In the genomic region with DNA sequence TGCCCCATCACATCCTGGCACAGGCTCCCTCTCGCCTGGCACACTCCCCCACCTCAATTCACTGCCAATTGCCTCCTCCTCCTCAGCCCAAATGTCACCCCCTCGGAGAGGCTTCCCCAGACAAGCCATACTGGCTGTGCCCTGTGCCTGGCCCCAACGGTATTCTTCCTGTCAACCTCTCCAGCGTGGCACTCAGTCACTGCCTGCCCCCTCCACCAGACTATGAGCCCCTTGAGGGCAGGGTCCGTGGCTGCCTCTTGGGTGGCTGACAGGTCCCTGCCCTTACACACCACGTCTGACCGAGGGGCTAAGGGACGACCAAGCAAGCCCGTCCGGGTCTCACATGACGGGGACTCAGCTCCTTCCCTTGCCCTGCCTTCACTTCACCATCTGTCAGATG, we compare ENCODE assay signal across 9 cellular contexts.
DNase-seq lines count a peak whose midpoint lies in the region; ATAC-seq and TF ChIP-seq lines count a peak whose summit lies in the region.
"Had no signal": no experiment of that assay in that cellular context is flagged by ENCODE, and none has a peak within 500 bp of the region (broad histone marks: within the 10 kb centered on the region; RNA-seq: fewer than 3 reads in every experiment).

No MANE protein-coding gene starts in this region.

- no peaks in the 10 kb centered on the region for H3K27me3 Mint-ChIP-seq in Calu3 (ENCODE audit: unreplicated experiment)

- H3K36me3 ChIP-seq in esophagus muscularis mucosa: peaks cover 0 to under 1% (median 0%) of the 10 kb centered on the region in 4 donors
- H3K36me3 ChIP-seq in osteoblast (ENCODE audit: insufficient read depth, low read length): peaks cover 4% of the 10 kb centered on the region
- H3K36me3 ChIP-seq in urinary bladder (ENCODE audit: insufficient read depth): no peaks in the 10 kb centered on the region

- in situ Hi-C loops in GM13977 (cut with MboI; ENCODE audit: low pct_unique_long_range_greater_than_20kb, low sequenced_read_pairs, unreplicated experiment): no loop called here

- TF ChIP-seq CTCF in esophagus muscularis mucosa (IDR thresholded peaks at IDR 0.05) (no peak), osteoblast (IDR thresholded peaks at IDR 0.05; ENCODE audit: extremely low read depth, low read depth, low read length) (no peak), GM13977 (IDR thresholded peaks at IDR 0.05; ENCODE audit: extremely low read depth, insufficient read depth, missing control alignments) (no peak), Calu3 (IDR thresholded peaks at IDR 0.05; ENCODE audit: unreplicated experiment) (no peak)

- ATAC-seq in Right ventricle myocardium inferior (no peak), Right ventricle myocardium superior (ENCODE audit: poor library complexity) (no peak)

- H3K27ac ChIP-seq in esophagus muscularis mucosa (replicated peaks in 1 of 4) (peak overlapping the region; percentile 90 to 97 (median 95)), osteoblast (ENCODE audit: low read depth, low read length) (peak overlapping the region; percentile 81), urinary bladder (ENCODE audit: low read depth) (peak overlapping the region; percentile 76)

- H3K79me2 ChIP-seq in osteoblast (ENCODE audit: insufficient read depth, low read length): peaks cover 3% of the 10 kb centered on the region

- H3K27me3 ChIP-seq in esophagus muscularis mucosa (no peaks in the 10 kb centered on the region), osteoblast (ENCODE audit: insufficient read depth, low read length) (no peaks in the 10 kb centered on the region)

- H3K4me3 Mint-ChIP-seq in Calu3 (ENCODE audit: low read depth, unreplicated experiment): no peak overlapping the region

- H3K9me3 ChIP-seq in esophagus muscularis mucosa (no peaks in the 10 kb centered on the region), osteoblast (ENCODE audit: low read depth, low read length) (no peaks in the 10 kb centered on the region)

- CTCF ChIA-PET in Calu3 (lab: Charles Lee): no interaction called here

- intact Hi-C loops in Right ventricle myocardium inferior (cut with DNase I) (loop anchor here (2.0 to 5.0 kb wide), 3 partner anchors 73 to 212 kb away; partner anchors contain the start of genes CYB5RL and MRPL37), Right ventricle myocardium superior (cut with DNase I) (loop anchor here (10.0 kb wide), 3 partner anchors 80 to 150 kb away; partner anchors contain the start of gene SSBP3), esophagus muscularis mucosa (cut with DNase I) (loop anchor here (5.0 kb wide), 1 partner anchor 52 kb away; no protein-coding TSS in a partner anchor), Calu3 (cut with micrococcal nuclease; ENCODE audit: unreplicated experiment) (loop anchor here (1.0 kb wide), 1 partner anchor 214 kb away; no protein-coding TSS in a partner anchor)

- peak overlapping the region; percentile 34 for H3K4me2 ChIP-seq in osteoblast (ENCODE audit: insufficient read depth, low read length)

- peaks cover 14% of the 10 kb centered on the region for H3K4me1 Mint-ChIP-seq in Calu3 (ENCODE audit: low read depth, unreplicated experiment)

- TF ChIP-seq EP300 in esophagus muscularis mucosa (IDR thresholded peaks at IDR 0.05): no peak

- H3K4me3 ChIP-seq in esophagus muscularis mucosa (peak overlapping the region in 2 of 4 donors; percentile 24 to 26), osteoblast (ENCODE audit: insufficient read depth, low read length) (no peak overlapping the region), urinary bladder (ENCODE audit: low read depth, low read length) (no peak overlapping the region)

- H3K4me1 ChIP-seq in esophagus muscularis mucosa (peaks cover 77 to 99% (median 95%) of the 10 kb centered on the region in 4 donors), osteoblast (ENCODE audit: insufficient read depth, low read length) (peaks cover 42% of the 10 kb centered on the region), urinary bladder (ENCODE audit: insufficient read depth) (no peaks in the 10 kb centered on the region)

- no peaks in the 10 kb centered on the region for H3K9me3 Mint-ChIP-seq in Calu3 (ENCODE audit: low read depth, unreplicated experiment)

- no peaks in the 10 kb centered on the region for H3K36me3 Mint-ChIP-seq in Calu3 (ENCODE audit: insufficient read depth, unreplicated experiment)

- TF ChIP-seq POLR2A in esophagus muscularis mucosa (IDR thresholded peaks at IDR 0.05; ENCODE audit: low read depth): no peak

- H2AFZ ChIP-seq in osteoblast (ENCODE audit: low read length): peak overlapping the region; percentile 6

- no peak overlapping the region for H3K27ac Mint-ChIP-seq in Calu3 (ENCODE audit: unreplicated experiment)

- DNase-seq in Right ventricle myocardium inferior (ENCODE audit: missing footprints) (peak; percentile 32), Right ventricle myocardium superior (no peak), esophagus muscularis mucosa (ENCODE audit: extremely low spot score) (no peak), osteoblast (ENCODE audit: insufficient read length, low spot score, missing footprints) (no peak), GM13977 (ENCODE audit: low spot score) (no peak), T-helper 9 cell (no peak), Calu3 (no peak)
- DNase-seq: NCI-H1105 had no signal

- WGBS in esophagus muscularis mucosa: 33% methylated on average over 8 of the region's 11 CpGs
- 55% methylated on average over 11 of the region's 11 CpGs for WGBS in urinary bladder

- peaks cover 3% of the 10 kb centered on the region for H4K20me1 ChIP-seq in osteoblast (ENCODE audit: insufficient read depth, low read length)

- BruUV-seq in Calu3 (replicated peaks; lab: Mats Ljungman, UMichigan): no TSS peak
